17 cellular contexts compared by ENCODE assay signal in the genomic region with DNA sequence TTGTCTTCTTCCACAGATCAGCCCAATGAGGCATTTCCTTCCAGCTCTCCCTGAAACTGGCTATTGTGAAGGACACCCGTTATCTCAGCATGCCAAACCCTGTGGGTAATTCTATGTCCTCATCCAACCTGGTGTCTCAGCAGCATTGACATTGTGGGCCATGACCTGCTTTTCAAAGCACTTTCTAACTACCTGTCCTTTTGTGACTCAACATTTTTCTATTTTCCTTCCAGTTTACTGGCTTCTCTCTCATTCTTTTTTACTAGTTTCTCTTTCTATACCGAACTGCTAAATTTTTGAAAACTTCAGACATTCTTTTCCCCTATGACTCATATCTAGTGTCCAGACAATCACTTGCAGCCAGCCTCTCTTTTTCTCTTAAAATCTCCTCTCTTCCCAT.
DNase-seq lines count a peak whose midpoint lies in the region; ATAC-seq and TF ChIP-seq lines count a peak whose summit lies in the region.
"Had no signal": no experiment of that assay in that cellular context is flagged by ENCODE, and none has a peak within 500 bp of the region (broad histone marks: within the 10 kb centered on the region; RNA-seq: fewer than 3 reads in every experiment).

No MANE protein-coding gene starts in this region.

- H3K36me3 Mint-ChIP-seq in activated CD4-positive, alpha-beta T cell treated with anti-CD3 and anti-CD28 coated beads, Interleukin-2, amount 10 ng/mL, durations not matched to agents 24 days and 14 days (ENCODE audit: low read depth), result no peaks in the 10 kb centered on the region
- H3K36me3 Mint-ChIP-seq: activated naive CD4-positive, alpha-beta T cell treated with anti-CD3 and anti-CD28 coated beads, Interleukin-2, amount 50 U/mL, for 24 hours; stimulated activated memory B cell treated with anti-CD40 and anti-IgM and Interleukin-4, amounts not matched to agents 10 μg/mL and 1 μg/mL and 100 μg/mL, for 72 hours had no signal

- ATAC-seq in body of pancreas (no peak), GM18502 (IDR thresholded peaks at IDR 0.05; ENCODE audit: poor library complexity, unreplicated experiment) (no peak)
- ATAC-seq: HCT116; stimulated activated memory B cell treated with anti-CD40 and anti-IgM and Interleukin-4, amounts not matched to agents 10 μg/mL and 1 μg/mL and 100 μg/mL, for 72 hours had no signal

- H3K36me3 ChIP-seq in body of pancreas (replicated peaks in 1 of 2; ENCODE audit: insufficient read depth in 1 of 2, low read depth in 2 of 2) (no peaks in the 10 kb centered on the region), kidney epithelial cell (ENCODE audit: control insufficient read depth, insufficient read depth, low read length) (no peaks in the 10 kb centered on the region), PC-9 (ENCODE audit: low read depth) (no peaks in the 10 kb centered on the region)
- H3K36me3 ChIP-seq: ovary had no signal

- no peak overlapping the region for H3K27ac Mint-ChIP-seq in activated CD4-positive, alpha-beta T cell treated with anti-CD3 and anti-CD28 coated beads, Interleukin-2, amount 10 ng/mL, durations not matched to agents 24 days and 14 days
- H3K27ac Mint-ChIP-seq: activated naive CD4-positive, alpha-beta T cell treated with anti-CD3 and anti-CD28 coated beads, Interleukin-2, amount 50 U/mL, for 24 hours; stimulated activated memory B cell treated with anti-CD40 and anti-IgM and Interleukin-4, amounts not matched to agents 10 μg/mL and 1 μg/mL and 100 μg/mL, for 72 hours had no signal

- peaks cover 3% of the 10 kb centered on the region for H3K27me3 Mint-ChIP-seq in activated CD4-positive, alpha-beta T cell treated with anti-CD3 and anti-CD28 coated beads, Interleukin-2, amount 10 ng/mL, durations not matched to agents 24 days and 14 days

- TF ChIP-seq CTCF in body of pancreas (IDR thresholded peaks at IDR 0.05) (no peak), kidney epithelial cell (IDR thresholded peaks at IDR 0.05; ENCODE audit: insufficient read depth, low read length, poor library complexity, severe bottlenecking) (no peak), PC-9 (conservative IDR thresholded peaks at IDR 0.05) (no peak)

- H3K27ac ChIP-seq in body of pancreas, result peak overlapping the region in 3 of 4 donors; percentile 4 to 60 (median 10)
- no peak overlapping the region for H3K27ac ChIP-seq in PC-9
- H3K27ac ChIP-seq: ovary had no signal

- no TSS peak for BruUV-seq in PC-9 (replicated peaks; lab: Mats Ljungman, UMichigan)

- CTCF ChIA-PET in PC-9 (lab: Charles Lee), result no interaction called here

- H3K4me1 Mint-ChIP-seq in activated CD4-positive, alpha-beta T cell treated with anti-CD3 and anti-CD28 coated beads, Interleukin-2, amount 10 ng/mL, durations not matched to agents 24 days and 14 days, result no peaks in the 10 kb centered on the region
- H3K4me1 Mint-ChIP-seq: activated naive CD4-positive, alpha-beta T cell treated with anti-CD3 and anti-CD28 coated beads, Interleukin-2, amount 50 U/mL, for 24 hours had no signal

- H3K4me2 ChIP-seq in PC-9, result no peak overlapping the region

- H3K4me3 ChIP-seq in body of pancreas, result no peak overlapping the region
- H3K4me3 ChIP-seq in kidney epithelial cell (ENCODE audit: low read depth, low read length), result no peak overlapping the region
- H3K4me3 ChIP-seq in PC-9, result no peak overlapping the region
- H3K4me3 ChIP-seq: lung, ovary had no signal

- no peak overlapping the region for H3K4me3 Mint-ChIP-seq in activated CD4-positive, alpha-beta T cell treated with anti-CD3 and anti-CD28 coated beads, Interleukin-2, amount 10 ng/mL, durations not matched to agents 24 days and 14 days
- H3K4me3 Mint-ChIP-seq: activated naive CD4-positive, alpha-beta T cell treated with anti-CD3 and anti-CD28 coated beads, Interleukin-2, amount 50 U/mL, for 24 hours; stimulated activated memory B cell treated with anti-CD40 and anti-IgM and Interleukin-4, amounts not matched to agents 10 μg/mL and 1 μg/mL and 100 μg/mL, for 72 hours had no signal

- no peaks in the 10 kb centered on the region for H3K4me1 ChIP-seq in body of pancreas
- no peaks in the 10 kb centered on the region for H3K4me1 ChIP-seq in PC-9 (replicated peaks; ENCODE audit: insufficient read depth)

- H3K9me3 ChIP-seq in body of pancreas (no peaks in the 10 kb centered on the region), PC-9 (ENCODE audit: insufficient read depth, low read depth) (no peaks in the 10 kb centered on the region)
- H3K9me3 ChIP-seq: ovary had no signal

- POLR2A ChIA-PET in PC-9 (lab: Charles Lee; ENCODE audit: unreplicated experiment), result no interaction called here

- no peak overlapping the region for H2AFZ ChIP-seq in PC-9

- H3K9me3 Mint-ChIP-seq in activated CD4-positive, alpha-beta T cell treated with anti-CD3 and anti-CD28 coated beads, Interleukin-2, amount 10 ng/mL, durations not matched to agents 24 days and 14 days, result no peaks in the 10 kb centered on the region
- H3K9me3 Mint-ChIP-seq: activated naive CD4-positive, alpha-beta T cell treated with anti-CD3 and anti-CD28 coated beads, Interleukin-2, amount 50 U/mL, for 24 hours; stimulated activated memory B cell treated with anti-CD40 and anti-IgM and Interleukin-4, amounts not matched to agents 10 μg/mL and 1 μg/mL and 100 μg/mL, for 72 hours had no signal

- no peaks in the 10 kb centered on the region for H3K9me2 ChIP-seq in PC-9 (ENCODE audit: insufficient read depth)

- no peak for TF ChIP-seq POLR2A in body of pancreas (IDR thresholded peaks at IDR 0.05)

- no peaks in the 10 kb centered on the region for H4K20me1 ChIP-seq in PC-9 (ENCODE audit: insufficient read depth)

- H3F3A ChIP-seq in PC-9 (ENCODE audit: insufficient read depth, low read depth), result no peaks in the 10 kb centered on the region

- H3K79me2 ChIP-seq in PC-9 (ENCODE audit: low read depth), result no peaks in the 10 kb centered on the region

- WGBS in body of pancreas, 2 donors, result 39 to 40% methylated on average over 2 of the region's 2 CpGs

- peak; percentile 25 for DNase-seq in AG08396 (ENCODE audit: low spot score)
- DNase-seq in M059J (ENCODE audit: low read depth), result peak; percentile 63
- DNase-seq in body of pancreas, result peak in 1 of 4 donors; percentile 10
- peak; percentile 39 for DNase-seq in kidney epithelial cell (ENCODE audit: low read depth)
- no peak for DNase-seq in activated CD4-positive, alpha-beta T cell treated with anti-CD3 and anti-CD28 coated beads, Interleukin-2, amount 10 ng/mL, durations not matched to agents 24 days and 14 days
- no peak for DNase-seq in PC-9
- no peak for DNase-seq in ACHN
- DNase-seq: activated CD8-positive, alpha-beta memory T cell treated with anti-CD3 and anti-CD28 coated beads for 24 hours; AML-193; ovary; stimulated activated CD4-positive, alpha-beta T cell treated with anti-CD3 and anti-CD28 coated beads, Interleukin-2, amount 100 ng/mL, for 24 hours; T-helper 2 cell had no signal

- in situ Hi-C loops in ACHN (cut with HindIII; ENCODE audit: low pct_ligation_motif_present, low pct_unique_long_range_greater_than_20kb, low sequenced_read_pairs), result no loop called here

- no peaks in the 10 kb centered on the region for H3K27me3 ChIP-seq in body of pancreas
- no peaks in the 10 kb centered on the region for H3K27me3 ChIP-seq in kidney epithelial cell (ENCODE audit: control insufficient read depth, insufficient read depth, low read length)
- no peaks in the 10 kb centered on the region for H3K27me3 ChIP-seq in PC-9 (ENCODE audit: insufficient read depth, low read depth)
- H3K27me3 ChIP-seq: ovary had no signal

- intact Hi-C loops in body of pancreas (cut with DNase I) (no loop called here), PC-9 (cut with micrococcal nuclease; ENCODE audit: unreplicated experiment) (no loop called here)
- intact Hi-C loops in activated CD4-positive, alpha-beta T cell treated with anti-CD3 and anti-CD28 coated beads, Interleukin-2, amount 10 ng/mL, durations not matched to agents 24 days and 14 days (cut with micrococcal nuclease), result no loop called here

Comparison
In these comparisons a context has a peak if more than half of its experiments do, and no peak if none do; other contexts are left out.
1. DNase-seq: peak in AG08396 (single experiment), M059J (single experiment) and kidney epithelial cell (single experiment); none in activated CD4-positive, alpha-beta T cell treated with anti-CD3 and anti-CD28 coated beads, Interleukin-2, amount 10 ng/mL, durations not matched to agents 24 days and 14 days (single experiment), PC-9 (0 of 2) and ACHN (single experiment).